In genomic region chr3:52845691-52846426, GRCh38 we compare ENCODE assay signal across 7 cellular contexts. TPM values are rescaled to one million over a fixed set of nuclear protein-coding genes. Genes with fewer than 3 reads are reported as not detected.
A peak's percentile ranks its signal among the peaks of the same experiment; 100 is the strongest.
DNase-seq lines count a peak whose midpoint lies in the region; ATAC-seq and TF ChIP-seq lines count a peak whose summit lies in the region.
"Had no signal": no experiment of that assay in that cellular context is flagged by ENCODE, and none has a peak within 500 bp of the region (broad histone marks: within the 10 kb centered on the region; RNA-seq: fewer than 3 reads in every experiment).

No MANE protein-coding gene starts in this region.

- CTCF ChIA-PET in activated CD4-positive, alpha-beta T cell treated with anti-CD3 and anti-CD28 coated beads, Interleukin-2, amount 10 ng/mL, durations not matched to agents 7 days and 5 days (lab: Charles Lee): interaction anchor here (0.6 to 1.2 kb wide), 5 partner anchors 11 to 668 kb away, joined by 3 read pairs; no protein-coding TSS in a partner anchor

- peak overlapping the region; percentile 38 for H3K27ac Mint-ChIP-seq in activated CD4-positive, alpha-beta T cell treated with anti-CD3 and anti-CD28 coated beads, Interleukin-2, amount 10 ng/mL, durations not matched to agents 7 days and 5 days

- H3K4me1 ChIP-seq in DOHH2 (ENCODE audit: control insufficient read depth, low read length) (no peaks in the 10 kb centered on the region), left lung (peaks cover 10 to 37% of the 10 kb centered on the region in 2 donors)

- ATAC-seq in left lung: peak; percentile 49
- ATAC-seq in HG02588 (IDR thresholded peaks at IDR 0.05; ENCODE audit: unreplicated experiment): no peak
- no peak for ATAC-seq in GM21619 (IDR thresholded peaks at IDR 0.05; ENCODE audit: unreplicated experiment)
- ATAC-seq: activated naive CD4-positive, alpha-beta T cell treated with anti-CD3 and anti-CD28 coated beads, Interleukin-2, amount 50 U/mL, for 72 hours had no signal

- H3K9me3 ChIP-seq in DOHH2 (ENCODE audit: control insufficient read depth, insufficient read depth, low read length) (no peaks in the 10 kb centered on the region), left lung (no peaks in the 10 kb centered on the region)

- no peaks in the 10 kb centered on the region for H3K27me3 Mint-ChIP-seq in activated CD4-positive, alpha-beta T cell treated with anti-CD3 and anti-CD28 coated beads, Interleukin-2, amount 10 ng/mL, durations not matched to agents 7 days and 5 days

- H3K9me2 ChIP-seq in DOHH2 (replicated peaks; ENCODE audit: control insufficient read depth, low read length): no peaks in the 10 kb centered on the region

- H4K20me1 ChIP-seq in DOHH2 (ENCODE audit: control insufficient read depth, insufficient read depth, low read depth, low read length): no peaks in the 10 kb centered on the region

- no peak overlapping the region for H3K4me2 ChIP-seq in DOHH2 (ENCODE audit: low read length)

- POLR2A ChIA-PET in activated CD4-positive, alpha-beta T cell treated with anti-CD3 and anti-CD28 coated beads, Interleukin-2, amount 10 ng/mL, durations not matched to agents 7 days and 5 days (lab: Charles Lee): no interaction called here

- intact Hi-C loops in left lung (cut with DNase I): loop anchor here in 1 of 2 donors (10.0 kb wide), 1 partner anchor 229 kb away; no protein-coding TSS in a partner anchor

- H3F3A ChIP-seq in DOHH2 (ENCODE audit: control insufficient read depth, insufficient read depth): no peaks in the 10 kb centered on the region

- no peak overlapping the region for H3K27ac ChIP-seq in DOHH2 (ENCODE audit: low read depth, low read length)
- peak overlapping the region; percentile 61 for H3K27ac ChIP-seq in left lung

- H3K4me3 Mint-ChIP-seq in activated CD4-positive, alpha-beta T cell treated with anti-CD3 and anti-CD28 coated beads, Interleukin-2, amount 10 ng/mL, durations not matched to agents 7 days and 5 days: no peak overlapping the region

- no peak for DNase-seq in activated CD4-positive, alpha-beta T cell treated with anti-CD3 and anti-CD28 coated beads, Interleukin-2, amount 10 ng/mL, durations not matched to agents 7 days and 5 days
- DNase-seq in left lung (no peak), NCI-H1105 (lab: John Stamatoyannopoulos, UW) (no peak)

- peaks cover 6% of the 10 kb centered on the region for H3K36me3 Mint-ChIP-seq in activated CD4-positive, alpha-beta T cell treated with anti-CD3 and anti-CD28 coated beads, Interleukin-2, amount 10 ng/mL, durations not matched to agents 7 days and 5 days (ENCODE audit: low read depth)

- no peak overlapping the region for H3K4me3 ChIP-seq in DOHH2 (ENCODE audit: low read length)
- H3K4me3 ChIP-seq in left lung: no peak overlapping the region

- H3K79me2 ChIP-seq in DOHH2 (ENCODE audit: control insufficient read depth, low read length): no peaks in the 10 kb centered on the region

- H3K36me3 ChIP-seq in DOHH2 (ENCODE audit: control insufficient read depth, low read length) (no peaks in the 10 kb centered on the region; the same call in 1 of the 2 replicates), left lung (peaks cover 0 to 47% of the 10 kb centered on the region in 2 donors)

- peaks cover 18% of the 10 kb centered on the region for H3K4me1 Mint-ChIP-seq in activated CD4-positive, alpha-beta T cell treated with anti-CD3 and anti-CD28 coated beads, Interleukin-2, amount 10 ng/mL, durations not matched to agents 7 days and 5 days

- H3K9me3 Mint-ChIP-seq in activated CD4-positive, alpha-beta T cell treated with anti-CD3 and anti-CD28 coated beads, Interleukin-2, amount 10 ng/mL, durations not matched to agents 7 days and 5 days: no peaks in the 10 kb centered on the region
- H3K9me3 Mint-ChIP-seq: activated naive CD4-positive, alpha-beta T cell treated with anti-CD3 and anti-CD28 coated beads, Interleukin-2, amount 50 U/mL, for 72 hours had no signal

- H3K27me3 ChIP-seq in DOHH2 (ENCODE audit: control insufficient read depth, low read length): no peaks in the 10 kb centered on the region
- H3K27me3 ChIP-seq in left lung: no peaks in the 10 kb centered on the region

- TF ChIP-seq CTCF in DOHH2 (IDR thresholded peaks at IDR 0.05; ENCODE audit: low read depth, low read length, poor library complexity, severe bottlenecking): peak; percentile 69
- peak in 1 of 2 donors; percentile 33 for TF ChIP-seq CTCF in left lung (IDR thresholded peaks at IDR 0.05)

RNA-seq across cellular contexts. Expression of gene MUSTN1, which starts 11.0 kb away (rescaled TPM):
- 1 to 10 TPM in 1 of 2 experiments, not detected in 1; 2.8 TPM for total RNA-seq in activated CD4-positive, alpha-beta T cell treated with anti-CD3 and anti-CD28 coated beads, Interleukin-2, amount 10 ng/mL, durations not matched to agents 7 days and 5 days
- 1 to 10 TPM; 1.2 to 7.5 TPM for total RNA-seq in left lung

RNA-seq across cellular contexts. Expression of gene ITIH4, which starts 15.4 kb away (rescaled TPM):
- 10 to 100 TPM; 25.5 to 28.6 TPM for total RNA-seq in activated CD4-positive, alpha-beta T cell treated with anti-CD3 and anti-CD28 coated beads, Interleukin-2, amount 10 ng/mL, durations not matched to agents 7 days and 5 days
- total RNA-seq in left lung: 10 to 100 TPM; 10.1 to 10.2 TPM

RNA-seq across cellular contexts. Expression of gene ITIH3, which starts 51.3 kb away (rescaled TPM):
- total RNA-seq in activated CD4-positive, alpha-beta T cell treated with anti-CD3 and anti-CD28 coated beads, Interleukin-2, amount 10 ng/mL, durations not matched to agents 7 days and 5 days: not detected
- total RNA-seq in left lung: 1 to 10 TPM; 1.5 to 3.6 TPM
- total RNA-seq: activated naive CD4-positive, alpha-beta T cell treated with anti-CD3 and anti-CD28 coated beads, Interleukin-2, amount 50 U/mL, for 72 hours had no signal

RNA-seq across cellular contexts. Expression of gene STIMATE, which starts 51.5 kb away (rescaled TPM):
- total RNA-seq in activated CD4-positive, alpha-beta T cell treated with anti-CD3 and anti-CD28 coated beads, Interleukin-2, amount 10 ng/mL, durations not matched to agents 7 days and 5 days: 10 to 100 TPM; 30.1 to 35.0 TPM
- 10 to 100 TPM; 21.0 to 28.3 TPM for total RNA-seq in left lung
